In the genomic region with DNA sequence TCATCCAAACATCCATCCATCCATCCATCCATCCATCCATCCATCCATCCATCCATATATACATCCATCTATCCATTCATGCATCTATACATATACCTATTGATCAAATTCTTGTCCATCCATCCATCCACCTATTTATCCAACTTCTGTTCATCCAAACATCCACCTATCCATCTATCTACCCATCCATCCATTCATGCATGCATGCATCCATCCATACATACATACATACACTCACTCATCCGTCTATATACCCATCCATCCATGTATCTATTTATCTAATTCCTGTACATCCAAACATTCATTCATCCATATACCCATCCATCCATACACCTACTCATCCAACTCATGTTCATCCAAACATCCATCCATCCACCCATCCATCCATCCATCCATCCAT, we compare ENCODE assay signal across 35 cellular contexts.
"Had no signal": no experiment of that assay in that cellular context is flagged by ENCODE, and none has a peak within 500 bp of the region (broad histone marks: within the 10 kb centered on the region; RNA-seq: fewer than 3 reads in every experiment).

No MANE protein-coding gene starts in this region.

- H3K27ac ChIP-seq: body of pancreas, breast epithelium, cardiac muscle cell, coronary artery, esophagus muscularis mucosa, foreskin keratinocyte, gastrocnemius medialis, heart right ventricle, WERI-Rb-1 had no signal

- H3K4me3 Mint-ChIP-seq: activated B cell treated with CpG ODN at 0.5 μM for 24 hours; activated CD4-positive, alpha-beta memory T cell treated with anti-CD3 and anti-CD28 coated beads for 36 hours; activated CD8-positive, alpha-beta memory T cell treated with anti-CD3 and anti-CD28 coated beads, Interleukin-2, amount 10 ng/mL, durations not matched to agents 7 days and 5 days; activated CD8-positive, alpha-beta T cell treated with anti-CD3 and anti-CD28 coated beads, Interleukin-2, amount 10 ng/mL, durations not matched to agents 7 days and 5 days; activated naive CD4-positive, alpha-beta T cell treated with anti-CD3 and anti-CD28 coated beads, Interleukin-2, amount 10 ng/mL, durations not matched to agents 7 days and 5 days; activated naive CD8-positive, alpha-beta T cell treated with anti-CD3 and anti-CD28 coated beads, Interleukin-2, amount 10 ng/mL, durations not matched to agents 7 days and 5 days; activated T-cell treated with anti-CD3 and anti-CD28 coated beads, Interleukin-2, amount 50 U/mL, for 24 hours; activated T-cell treated with anti-CD3 and anti-CD28 coated beads, Interleukin-2, amount 50 U/mL, for 72 hours; dendritic cell treated with granulocyte-macrophage colony-stimulating factor and Interleukin-4, amounts not matched to agents 40 ng/mL and 50 ng/mL, for 4 days; endodermal cell; T-helper 17 cell; T-helper 2 cell treated with Interferon-gamma antibody and Interleukin-4, amounts not matched to agents 5 μg/mL and 100 μg/mL, for 36 hours had no signal

- H3K27ac Mint-ChIP-seq: activated B cell treated with CpG ODN at 0.5 μM for 24 hours; activated CD4-positive, alpha-beta memory T cell treated with anti-CD3 and anti-CD28 coated beads for 36 hours; activated CD8-positive, alpha-beta memory T cell treated with anti-CD3 and anti-CD28 coated beads, Interleukin-2, amount 10 ng/mL, durations not matched to agents 7 days and 5 days; activated CD8-positive, alpha-beta T cell treated with anti-CD3 and anti-CD28 coated beads, Interleukin-2, amount 10 ng/mL, durations not matched to agents 7 days and 5 days; activated naive CD4-positive, alpha-beta T cell treated with anti-CD3 and anti-CD28 coated beads, Interleukin-2, amount 10 ng/mL, durations not matched to agents 7 days and 5 days; activated naive CD8-positive, alpha-beta T cell treated with anti-CD3 and anti-CD28 coated beads, Interleukin-2, amount 10 ng/mL, durations not matched to agents 7 days and 5 days; activated T-cell treated with anti-CD3 and anti-CD28 coated beads, Interleukin-2, amount 50 U/mL, for 24 hours; activated T-cell treated with anti-CD3 and anti-CD28 coated beads, Interleukin-2, amount 50 U/mL, for 72 hours; endodermal cell; T-helper 17 cell; T-helper 2 cell treated with Interferon-gamma antibody and Interleukin-4, amounts not matched to agents 5 μg/mL and 100 μg/mL, for 36 hours had no signal

- H3K4me1 ChIP-seq: body of pancreas, breast epithelium, esophagus muscularis mucosa, foreskin keratinocyte, gastrocnemius medialis had no signal

- H3K36me3 ChIP-seq: breast epithelium, cardiac muscle cell, esophagus muscularis mucosa, gastrocnemius medialis, heart right ventricle, WERI-Rb-1 had no signal

- H3K4me1 Mint-ChIP-seq: endodermal cell had no signal

- H3K36me3 Mint-ChIP-seq: activated CD4-positive, alpha-beta memory T cell treated with anti-CD3 and anti-CD28 coated beads for 36 hours; activated CD8-positive, alpha-beta memory T cell treated with anti-CD3 and anti-CD28 coated beads, Interleukin-2, amount 10 ng/mL, durations not matched to agents 7 days and 5 days; activated naive CD4-positive, alpha-beta T cell treated with anti-CD3 and anti-CD28 coated beads, Interleukin-2, amount 10 ng/mL, durations not matched to agents 7 days and 5 days; activated naive CD4-positive, alpha-beta T cell treated with anti-CD3 and anti-CD28 coated beads, Interleukin-2, amount 50 U/mL, for 72 hours; activated naive CD8-positive, alpha-beta T cell treated with anti-CD3 and anti-CD28 coated beads, Interleukin-2, amount 10 ng/mL, durations not matched to agents 7 days and 5 days had no signal

- H3K9me3 ChIP-seq: body of pancreas, breast epithelium, esophagus muscularis mucosa, gastrocnemius medialis, heart right ventricle had no signal

- DNase-seq: activated B cell treated with CpG ODN at 0.5 μM for 24 hours; activated CD4-positive, alpha-beta memory T cell treated with anti-CD3 and anti-CD28 coated beads for 36 hours; activated CD4-positive, alpha-beta T cell treated with anti-CD3 and anti-CD28 coated beads for 48 hours; activated CD8-positive, alpha-beta memory T cell treated with anti-CD3 and anti-CD28 coated beads, Interleukin-2, amount 10 ng/mL, durations not matched to agents 7 days and 5 days; activated CD8-positive, alpha-beta memory T cell treated with anti-CD3 and anti-CD28 coated beads, Interleukin-2, amount 50 U/mL, for 48 hours; activated CD8-positive, alpha-beta T cell treated with anti-CD3 and anti-CD28 coated beads, Interleukin-2, amount 10 ng/mL, durations not matched to agents 7 days and 5 days; activated gamma-delta T cell; activated naive CD4-positive, alpha-beta T cell; activated naive CD4-positive, alpha-beta T cell treated with anti-CD3 and anti-CD28 coated beads, Interleukin-2, amount 10 ng/mL, durations not matched to agents 7 days and 5 days; activated naive CD8-positive, alpha-beta T cell treated with anti-CD3 and anti-CD28 coated beads, Interleukin-2, amount 10 ng/mL, durations not matched to agents 7 days and 5 days; activated T-cell treated with anti-CD3 and anti-CD28 coated beads for 4 hours; activated T-cell treated with anti-CD3 and anti-CD28 coated beads, Interleukin-2, amount 50 U/mL, for 24 hours; activated T-cell treated with anti-CD3 and anti-CD28 coated beads, Interleukin-2, amount 50 U/mL, for 72 hours; aorta; body of pancreas; central memory CD4-positive, alpha-beta T cell; cerebellar nuclear complex; dorsolateral prefrontal cortex; effector memory CD4-positive, alpha-beta T cell; endodermal cell; erythroblast; foreskin keratinocyte; gastrocnemius medialis; heart right ventricle; T-helper 1 cell; T-helper 17 cell; T1000; WERI-Rb-1 had no signal

- H3K27me3 ChIP-seq: body of pancreas, breast epithelium, cardiac muscle cell, dorsolateral prefrontal cortex, gastrocnemius medialis, heart right ventricle had no signal

- H3K9me3 Mint-ChIP-seq: activated B cell treated with CpG ODN at 0.5 μM for 24 hours; activated CD4-positive, alpha-beta memory T cell treated with anti-CD3 and anti-CD28 coated beads for 36 hours; activated naive CD4-positive, alpha-beta T cell treated with anti-CD3 and anti-CD28 coated beads, Interleukin-2, amount 10 ng/mL, durations not matched to agents 7 days and 5 days; activated naive CD4-positive, alpha-beta T cell treated with anti-CD3 and anti-CD28 coated beads, Interleukin-2, amount 50 U/mL, for 72 hours; activated naive CD8-positive, alpha-beta T cell treated with anti-CD3 and anti-CD28 coated beads, Interleukin-2, amount 10 ng/mL, durations not matched to agents 7 days and 5 days; activated T-cell treated with anti-CD3 and anti-CD28 coated beads, Interleukin-2, amount 50 U/mL, for 24 hours; activated T-cell treated with anti-CD3 and anti-CD28 coated beads, Interleukin-2, amount 50 U/mL, for 72 hours; dendritic cell treated with granulocyte-macrophage colony-stimulating factor and Interleukin-4, amounts not matched to agents 40 ng/mL and 50 ng/mL, for 4 days; endodermal cell; T-helper 2 cell treated with Interferon-gamma antibody and Interleukin-4, amounts not matched to agents 5 μg/mL and 100 μg/mL, for 36 hours had no signal

- H3K4me3 ChIP-seq: body of pancreas, breast epithelium, cardiac muscle cell, coronary artery, dorsolateral prefrontal cortex, esophagus muscularis mucosa, gastrocnemius medialis, heart right ventricle had no signal
